Comparison of ENCODE assay signal across 8 cellular contexts in the genomic region with DNA sequence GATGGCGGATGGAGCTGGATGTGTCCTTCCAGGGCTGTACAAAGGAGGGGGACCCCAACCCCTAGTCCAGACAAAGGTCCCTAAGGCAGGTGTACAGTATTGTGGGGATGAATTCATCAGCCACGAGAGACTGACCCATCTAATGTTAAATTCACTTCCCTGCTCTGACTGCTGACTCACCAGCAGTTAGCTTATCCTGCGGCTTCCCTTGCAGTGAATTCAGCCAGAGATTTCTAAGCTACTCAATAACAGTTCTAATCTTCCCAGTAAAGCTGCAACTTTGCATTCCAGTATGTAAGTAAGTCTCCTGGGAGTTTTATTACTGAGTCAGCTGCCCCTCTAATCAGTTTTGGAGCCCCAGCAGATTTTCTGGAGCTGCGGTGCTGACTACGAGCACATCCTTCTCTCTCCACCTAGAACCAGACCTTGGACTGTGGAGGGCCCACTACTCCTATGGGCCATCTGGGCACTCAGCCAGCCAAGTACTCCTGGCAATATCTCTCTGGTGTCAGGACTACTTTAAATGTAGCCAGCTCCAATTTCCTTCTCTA. TPM values are rescaled to one million over a fixed set of nuclear protein-coding genes. Genes with fewer than 3 reads are reported as not detected.
DNase-seq lines count a peak whose midpoint lies in the region; ATAC-seq, FAIRE-seq and TF ChIP-seq lines count a peak whose summit lies in the region.

No MANE protein-coding gene starts in this region.

- DNase-seq in DMS 273 (lab: John Stamatoyannopoulos, UW; ENCODE audit: unreplicated experiment) (peak; percentile 82), NCI-H2029 treated with DMSO at 0.1 percent for 48 hours (lab: John Stamatoyannopoulos, UW) (peak; percentile 62), bronchial epithelial cell (ENCODE audit: low read depth) (peak; percentile 74), mesenteric fat pad (ENCODE audit: low spot score) (peak; percentile 80), NCI-H1048 (lab: John Stamatoyannopoulos, UW) (no peak)
- DNase-seq in T-helper 2 cell treated with Interferon-gamma antibody and Interleukin-4, amounts not matched to agents 5 μg/mL and 100 μg/mL, for 36 hours (ENCODE audit: low spot score), result no peak

- H3K9me3 Mint-ChIP-seq in T-helper 2 cell treated with Interferon-gamma antibody and Interleukin-4, amounts not matched to agents 5 μg/mL and 100 μg/mL, for 36 hours, result no peaks in the 10 kb centered on the region

- no peak for FAIRE-seq in bronchial epithelial cell (lab: Jason Lieb, UNC)

- no peak for TF ChIP-seq CTCF in bronchial epithelial cell (IDR thresholded peaks at IDR 0.05; ENCODE audit: insufficient read depth, low read length, severe bottlenecking)

- no peak overlapping the region for H3K27ac Mint-ChIP-seq in T-helper 2 cell treated with Interferon-gamma antibody and Interleukin-4, amounts not matched to agents 5 μg/mL and 100 μg/mL, for 36 hours

- H3K27me3 Mint-ChIP-seq in T-helper 2 cell treated with Interferon-gamma antibody and Interleukin-4, amounts not matched to agents 5 μg/mL and 100 μg/mL, for 36 hours (ENCODE audit: low read depth), result no peaks in the 10 kb centered on the region

- H3K36me3 Mint-ChIP-seq in T-helper 2 cell treated with Interferon-gamma antibody and Interleukin-4, amounts not matched to agents 5 μg/mL and 100 μg/mL, for 36 hours (ENCODE audit: low read depth), result peaks cover 10% of the 10 kb centered on the region

- ATAC-seq in HG03565 (IDR thresholded peaks at IDR 0.05; ENCODE audit: unreplicated experiment), result no peak
- no peak for ATAC-seq in HG02678 (IDR thresholded peaks at IDR 0.05; ENCODE audit: unreplicated experiment)

- H3K4me3 ChIP-seq in bronchial epithelial cell (ENCODE audit: low read depth, low read length), result no peak overlapping the region

- peaks cover 45% of the 10 kb centered on the region for H3K4me1 Mint-ChIP-seq in T-helper 2 cell treated with Interferon-gamma antibody and Interleukin-4, amounts not matched to agents 5 μg/mL and 100 μg/mL, for 36 hours (ENCODE audit: low read depth)

- peaks cover 6% of the 10 kb centered on the region for H3K36me3 ChIP-seq in bronchial epithelial cell (ENCODE audit: control insufficient read depth, insufficient read depth, low read length)

- no peaks in the 10 kb centered on the region for H3K27me3 ChIP-seq in bronchial epithelial cell (ENCODE audit: control insufficient read depth, insufficient read depth, low read length)

- H3K4me3 Mint-ChIP-seq in T-helper 2 cell treated with Interferon-gamma antibody and Interleukin-4, amounts not matched to agents 5 μg/mL and 100 μg/mL, for 36 hours, result no peak overlapping the region

RNA-seq across cellular contexts. Expression of a gene that starts 16.1 kb away (rescaled TPM):
- 21.3 and 30.3 TPM in 2 replicates for total RNA-seq in bronchial epithelial cell
- 115 TPM for total RNA-seq in mesenteric fat pad

Comparison
In these comparisons a context has a peak if more than half of its experiments do, and no peak if none do; other contexts are left out.
1. DNase-seq: peak in DMS 273 (single experiment), NCI-H2029 treated with DMSO at 0.1 percent for 48 hours (single experiment), bronchial epithelial cell (single experiment) and mesenteric fat pad (single experiment); none in T-helper 2 cell treated with Interferon-gamma antibody and Interleukin-4, amounts not matched to agents 5 μg/mL and 100 μg/mL, for 36 hours (single experiment) and NCI-H1048 (single experiment).